ENCODE assay signal across 8 cellular contexts in the genomic region with DNA sequence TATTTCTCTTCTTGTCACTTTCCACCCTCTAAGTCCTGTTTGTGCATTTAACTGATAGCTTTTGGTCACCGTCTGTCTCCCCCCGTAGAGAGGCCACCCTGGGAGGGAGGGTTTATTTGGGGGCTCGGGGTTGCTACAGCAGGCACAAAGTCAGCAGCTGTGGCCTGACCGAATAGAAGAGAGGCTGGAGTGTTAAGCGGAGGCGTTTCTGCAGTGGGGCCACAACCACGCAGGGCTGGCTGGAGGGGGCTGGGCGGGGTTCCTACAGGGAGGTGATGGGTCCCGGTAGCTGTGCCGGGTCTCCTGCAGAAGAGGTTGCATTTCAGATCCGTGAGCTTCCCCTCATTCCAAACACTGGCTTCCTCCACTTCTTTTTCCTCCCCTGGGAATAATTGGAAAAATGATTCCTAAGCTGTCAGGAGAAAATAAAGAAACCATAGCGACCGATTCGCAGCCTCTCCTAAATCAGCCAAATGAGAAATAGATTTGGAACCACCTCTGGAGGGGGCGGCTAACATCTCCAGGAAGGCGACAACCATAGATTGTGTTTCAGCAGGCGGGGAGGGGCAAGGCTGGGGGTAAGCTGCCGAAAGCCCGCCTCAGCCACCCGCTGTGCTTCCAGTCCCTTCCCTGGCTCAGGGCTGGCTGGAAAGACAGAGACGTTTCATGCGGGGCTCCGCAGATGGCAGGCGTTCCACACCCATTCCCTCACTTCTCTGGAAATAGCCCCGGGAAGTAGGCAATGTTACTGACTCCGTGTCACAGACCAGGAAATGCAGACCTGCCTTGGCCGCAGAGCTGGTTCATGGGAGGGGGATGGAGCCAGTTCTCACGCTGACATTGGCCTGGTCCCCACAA.
A peak's percentile ranks its signal among the peaks of the same experiment; 100 is the strongest.
DNase-seq lines count a peak whose midpoint lies in the region; ATAC-seq, FAIRE-seq and TF ChIP-seq lines count a peak whose summit lies in the region.

No MANE protein-coding gene starts in this region.

- peak overlapping the region; percentile 52; the same call in 1 of the 2 replicates for H2BK12ac ChIP-seq in H1 (ENCODE audit: low read depth, low read length)

- no peak overlapping the region for H4K5ac ChIP-seq in H1 (ENCODE audit: insufficient read length, low read depth, low read length)

- no peak overlapping the region; the same call in 1 of the 2 replicates for H2BK15ac ChIP-seq in H1 (ENCODE audit: low read length)

- 31% methylated on average over 28 of the region's 28 CpGs; no CpG with 5 or more reads in 1 of the 2 experiments for WGBS in H1 (ENCODE audit: extremely low coverage in 1 of 2, insufficient coverage in 1 of 2, insufficient read length in 1 of 2, insufficient replicate concordance in 2 of 2, low coverage in 1 of 2, low lambda C conversion rate in 2 of 2, missing lambda C conversion rate in 1 of 2), 2 experiments
- 15% methylated on average over 28 of the region's 28 CpGs for WGBS in suprapubic skin
- WGBS in ovary, 3 donors = 6 to 7% (median 7%) methylated on average over 28 of the region's 28 CpGs

- TF ChIP-seq CTCF in H1 (IDR thresholded peaks at IDR 0.05; ENCODE audit: control extremely low read depth in 1 of 3, insufficient read depth in 1 of 3, low read depth in 1 of 3, low read length in 3 of 3) = no peak
- TF ChIP-seq CTCF in left lung (IDR thresholded peaks at IDR 0.05) = no peak
- TF ChIP-seq CTCF in suprapubic skin (IDR thresholded peaks at IDR 0.05) = no peak
- TF ChIP-seq CTCF in ovary (IDR thresholded peaks at IDR 0.05) = no peak

- H2AFZ ChIP-seq in H1 (ENCODE audit: low read length) = peak overlapping the region; percentile 43; the same call in 1 of the 2 replicates

- no peaks in the 10 kb centered on the region for H3K79me1 ChIP-seq in H1 (ENCODE audit: low read depth, low read length)

- peak overlapping the region; percentile 13 to 54 (median 22); a peak in 6 of 8 replicates for H3K4me3 ChIP-seq in H1 (ENCODE audit: extremely low read depth in 1 of 4, insufficient read depth in 2 of 4, low read depth in 3 of 4, low read length in 4 of 4)
- H3K4me3 ChIP-seq in left lung = peak overlapping the region in 1 of 2 donors; percentile 11
- H3K4me3 ChIP-seq in suprapubic skin = peak overlapping the region; percentile 36
- no peak overlapping the region for H3K4me3 ChIP-seq in ovary

- no peak overlapping the region for H3K56ac ChIP-seq in H1 (replicated peaks; ENCODE audit: insufficient read length, low read depth, low read length)

- H3K9ac ChIP-seq in H1 (replicated peaks in 1 of 4; ENCODE audit: extremely low read depth in 1 of 4, low read depth in 3 of 4, low read length in 3 of 4) = no peak overlapping the region

- POLR2A ChIA-PET in H1 (lab: Charles Lee; ENCODE audit: partially characterized antibody) = interaction anchor here (0.6 to 1.5 kb wide), 3 partner anchors 12 to 202 kb away, joined by 3 read pairs; a partner anchor contains a TSS

- H3K4me1 ChIP-seq in H1 (replicated peaks in 1 of 4; ENCODE audit: control insufficient read depth in 3 of 4, insufficient read depth in 4 of 4, low read length in 3 of 4) (peaks cover 0 to 31% (median 13%) of the 10 kb centered on the region in 4 experiments; a peak in 6 of 7 replicates), left lung (peaks cover 7 to 25% of the 10 kb centered on the region in 2 donors), suprapubic skin (peaks cover 78% of the 10 kb centered on the region), ovary (ENCODE audit: insufficient read depth) (no peaks in the 10 kb centered on the region)

- DNase-seq in NCI-H187 treated with DMSO at 0.1 percent for 48 hours (lab: John Stamatoyannopoulos, UW) (peak; percentile 63), H1 (ENCODE audit: low read depth in 1 of 2, low spot score in 2 of 2) (no peak), left lung (no peak), suprapubic skin (ENCODE audit: low spot score in 2 of 2) (no peak), ovary (no peak)
- DNase-seq in activated CD4-positive, alpha-beta T cell treated with anti-CD3 and anti-CD28 coated beads, Interleukin-2, amount 50 U/mL, for 4 hours = no peak
- DNase-seq in stimulated activated CD4-positive, alpha-beta T cell treated with anti-CD3 and anti-CD28 coated beads, Interleukin-15, amount 100 ng/mL, for 24 hours = no peak

- H3K36me3 ChIP-seq in H1 (ENCODE audit: control insufficient read depth in 2 of 4, insufficient read depth in 4 of 4, low read length in 3 of 4) = no peaks in the 10 kb centered on the region
- no peaks in the 10 kb centered on the region for H3K36me3 ChIP-seq in left lung
- no peaks in the 10 kb centered on the region for H3K36me3 ChIP-seq in suprapubic skin
- H3K36me3 ChIP-seq in ovary = no peaks in the 10 kb centered on the region

- no peak overlapping the region for H2AK5ac ChIP-seq in H1 (ENCODE audit: low read depth, low read length)

- no peaks in the 10 kb centered on the region for H4K20me1 ChIP-seq in H1 (replicated peaks in 1 of 2; ENCODE audit: control insufficient read depth in 1 of 2, insufficient read depth in 2 of 2, low read length in 2 of 2)

- H2BK120ac ChIP-seq in H1 (replicated peaks; ENCODE audit: low read depth, low read length) = no peak overlapping the region

- ATAC-seq in left lung (peak; percentile 17), GM21528 (IDR thresholded peaks at IDR 0.05; ENCODE audit: low FRiP score, unreplicated experiment) (no peak)

- no peak overlapping the region for H4K8ac ChIP-seq in H1 (ENCODE audit: extremely low read depth, insufficient read depth, low read length)

- 0 out of 2 replicates have a peak overlapping the region, but pooled peaks have one; percentile 38 for H3K18ac ChIP-seq in H1 (ENCODE audit: extremely low read depth, low read length)

- H3K79me2 ChIP-seq in H1 (ENCODE audit: control insufficient read depth in 1 of 2, insufficient read depth in 2 of 2, low read length in 2 of 2) = no peaks in the 10 kb centered on the region

- no peak overlapping the region for H3K23ac ChIP-seq in H1 (ENCODE audit: insufficient read length)

- peaks cover 3% of the 10 kb centered on the region; the same call in 1 of the 2 replicates for H3K23me2 ChIP-seq in H1 (ENCODE audit: low read depth, low read length)

- H3K27me3 ChIP-seq in H1 (replicated peaks in 1 of 4; ENCODE audit: control insufficient read depth in 3 of 4, extremely low read depth in 1 of 4, insufficient read depth in 3 of 4, low read length in 3 of 4) = peaks cover 0 to 7% (median 2%) of the 10 kb centered on the region in 4 experiments; a peak in 3 of 7 replicates
- H3K27me3 ChIP-seq in left lung = peaks cover 0 to 51% of the 10 kb centered on the region in 2 donors
- no peaks in the 10 kb centered on the region for H3K27me3 ChIP-seq in suprapubic skin
- H3K27me3 ChIP-seq in ovary = no peaks in the 10 kb centered on the region

- no peak overlapping the region for H3K14ac ChIP-seq in H1 (ENCODE audit: insufficient read length)

- no peak overlapping the region for H4K91ac ChIP-seq in H1 (replicated peaks; ENCODE audit: insufficient read length, low read length)

- no peak for FAIRE-seq in H1 (lab: Jason Lieb, UNC)

- H3K4me2 ChIP-seq in H1 (ENCODE audit: insufficient read depth in 1 of 2, low read depth in 2 of 2, low read length in 2 of 2) = peak overlapping the region; percentile 72 to 82

- TF ChIP-seq POLR2A in H1 (IDR thresholded peaks at IDR 0.05; ENCODE audit: control extremely low read depth in 1 of 2, low read depth in 2 of 2, low read length in 2 of 2) = no peak
- TF ChIP-seq POLR2A in suprapubic skin (IDR thresholded peaks at IDR 0.05) = no peak
- TF ChIP-seq POLR2A in ovary (IDR thresholded peaks at IDR 0.05) = no peak

- no peak overlapping the region for H2BK5ac ChIP-seq in H1 (ENCODE audit: low read depth, low read length)

- CTCF ChIA-PET in H1 (lab: Charles Lee; ENCODE audit: partially characterized antibody) = interaction anchor here (0.9 to 7.1 kb wide), 5 partner anchors 12 to 58 kb away, joined by 3 to 103 read pairs (median 3); no protein-coding TSS in a partner anchor

- intact Hi-C loops in left lung (cut with DNase I) = no loop called here
- intact Hi-C loops in ovary (cut with DNase I) = no loop called here

- H3K9me3 ChIP-seq in H1 (ENCODE audit: insufficient read depth in 2 of 2, low read depth in 1 of 2, low read length in 1 of 2) (no peaks in the 10 kb centered on the region), left lung (no peaks in the 10 kb centered on the region), suprapubic skin (no peaks in the 10 kb centered on the region), ovary (no peaks in the 10 kb centered on the region)

- H3K4ac ChIP-seq in H1 (replicated peaks; ENCODE audit: insufficient read length, low read depth, low read length) = peak overlapping the region; percentile 39

- H3K27ac ChIP-seq in H1 (ENCODE audit: low read depth, low read length) (no peak overlapping the region), left lung (no peak overlapping the region), suprapubic skin (peak overlapping the region; percentile 84), ovary (no peak overlapping the region)

- no peak overlapping the region for H2BK20ac ChIP-seq in H1 (ENCODE audit: low read length)

- TF ChIP-seq EP300 in H1 (IDR thresholded peaks at IDR 0.05; ENCODE audit: borderline replicate concordance in 1 of 2, low read depth in 2 of 2, low read length in 2 of 2) (no peak), suprapubic skin (IDR thresholded peaks at IDR 0.05) (no peak), ovary (IDR thresholded peaks at IDR 0.05) (no peak)

- no peak; a peak in 1 of 4 replicates for TF ChIP-seq RAD21 in H1 (IDR thresholded peaks at IDR 0.05 in 1 of 2, conservative IDR thresholded peaks at IDR 0.05 in 1 of 2; ENCODE audit: low read depth in 2 of 2, low read length in 2 of 2)

TF ChIP-seq in H1, 55 proteins besides CTCF, POLR2A, EP300 and RAD21:
- no peak for TF ChIP-seq SRF (IDR thresholded peaks at IDR 0.05; ENCODE audit: low read depth, low read length)
- TF ChIP-seq KDM4A (IDR thresholded peaks at IDR 0.05; ENCODE audit: low read depth, low read length, severe bottlenecking) = peak; percentile 5
